ENCODE assay signal across 14 cellular contexts in genomic region chr22:44147821-44148574, GRCh38. TPM values are rescaled to one million over a fixed set of nuclear protein-coding genes. Genes with fewer than 3 reads are reported as not detected.
DNase-seq lines count a peak whose midpoint lies in the region; ATAC-seq, FAIRE-seq and TF ChIP-seq lines count a peak whose summit lies in the region.
"Had no signal": no experiment of that assay in that cellular context is flagged by ENCODE, and none has a peak within 500 bp of the region (broad histone marks: within the 10 kb centered on the region; RNA-seq: fewer than 3 reads in every experiment).

No MANE protein-coding gene starts in this region.

- peaks cover 35% of the 10 kb centered on the region for H3K4me1 ChIP-seq in GM23338 (ENCODE audit: insufficient read depth)
- no peaks in the 10 kb centered on the region for H3K4me1 ChIP-seq in GM12878 (ENCODE audit: control insufficient read depth, insufficient read depth, low read length)
- peaks cover 3 to 48% (median 17%) of the 10 kb centered on the region in 4 donors for H3K4me1 ChIP-seq in stomach
- no peaks in the 10 kb centered on the region for H3K4me1 ChIP-seq in kidney (ENCODE audit: control insufficient read depth in 1 of 2, insufficient read depth in 1 of 2, low read depth in 1 of 2, low read length in 2 of 2)
- H3K4me1 ChIP-seq: suprapubic skin had no signal

- TF ChIP-seq CTCF in GM23338 (conservative IDR thresholded peaks at IDR 0.05; ENCODE audit: low read depth in 2 of 2) (peak in 1 of 2 experiments; percentile 18; a peak in 1 of 4 replicates), GM12878 (IDR thresholded peaks at IDR 0.05 in 2 of 3, conservative IDR thresholded peaks at IDR 0.05 in 1 of 3; ENCODE audit: control insufficient read depth in 2 of 3, extremely low read depth in 1 of 3, insufficient read depth in 1 of 3, low read depth in 3 of 3, low read length in 3 of 3) (no peak), stomach (IDR thresholded peaks at IDR 0.05) (no peak), kidney (IDR thresholded peaks at IDR 0.05; ENCODE audit: borderline replicate concordance, extremely low read depth, insufficient read depth) (no peak)

- no peaks in the 10 kb centered on the region for H3K9me3 Mint-ChIP-seq in GM23338
- no peaks in the 10 kb centered on the region for H3K9me3 Mint-ChIP-seq in activated T-cell treated with anti-CD3 and anti-CD28 coated beads, Interleukin-2, amount 50 U/mL, for 72 hours
- H3K9me3 Mint-ChIP-seq: central memory CD8-positive, alpha-beta T cell had no signal

- H2AFZ ChIP-seq in GM23338 = no peak overlapping the region
- H2AFZ ChIP-seq in GM12878 (ENCODE audit: control insufficient read depth, low read depth, low read length) = no peak overlapping the region

- WGBS in GM12878 (ENCODE audit: insufficient coverage, insufficient replicate concordance, low lambda C conversion rate, missing lambda C conversion rate) = 94% methylated on average over 27 of the region's 27 CpGs
- WGBS in stomach, 5 donors = 57 to 65% (median 61%) methylated on average over 27 of the region's 27 CpGs

- TF ChIP-seq POLR2A in GM12878 (IDR thresholded peaks at IDR 0.05; ENCODE audit: low read depth, low read length) = 0 out of 2 replicates have a peak, but pooled peaks have one; percentile 23
- TF ChIP-seq POLR2A in stomach (IDR thresholded peaks at IDR 0.05) = no peak
- TF ChIP-seq POLR2A in GM12892 (IDR thresholded peaks at IDR 0.05; ENCODE audit: low read depth, low read length) = no peak

- peak overlapping the region; percentile 98 for H3K27ac Mint-ChIP-seq in GM23338
- no peak overlapping the region for H3K27ac Mint-ChIP-seq in activated T-cell treated with anti-CD3 and anti-CD28 coated beads, Interleukin-2, amount 50 U/mL, for 72 hours

- peak; percentile 97 for DNase-seq in GM23338 (ENCODE audit: low spot score)
- DNase-seq in GM12878 (ENCODE audit: low read depth, low spot score) = no peak
- peak; percentile 76 for DNase-seq in islet precursor cell
- DNase-seq in stomach = no peak
- DNase-seq in stimulated activated CD4-positive, alpha-beta T cell treated with anti-CD3 and anti-CD28 coated beads, Interleukin-1b, Interleukin-23, amount 100 ng/mL, for 48 hours = no peak
- DNase-seq in activated T-cell treated with anti-CD3 and anti-CD28 coated beads, Interleukin-2, amount 50 U/mL, for 72 hours = no peak
- no peak for DNase-seq in kidney
- no peak for DNase-seq in GM12892 (ENCODE audit: insufficient read length)
- DNase-seq: activated CD4-positive, alpha-beta T cell treated with anti-CD3 and anti-CD28 coated beads, Interleukin-2, amount 50 U/mL, for 4 hours; MG63; PC-3 had no signal

- H3K9me2 ChIP-seq in GM23338 (ENCODE audit: insufficient read depth) = no peaks in the 10 kb centered on the region

- H3K4me3 ChIP-seq in GM23338 = peak overlapping the region; percentile 26; the same call in 1 of the 2 replicates
- H3K4me3 ChIP-seq in GM12878 = no peak overlapping the region
- H3K4me3 ChIP-seq in stomach = no peak overlapping the region
- H3K4me3 ChIP-seq in kidney (ENCODE audit: low read length in 2 of 2) = no peak overlapping the region
- H3K4me3 ChIP-seq: MG63, suprapubic skin had no signal

- peaks cover 11% of the 10 kb centered on the region; the same call in 2 of the 3 replicates for H3K36me3 Mint-ChIP-seq in GM23338 (ENCODE audit: low read depth)
- H3K36me3 Mint-ChIP-seq in activated T-cell treated with anti-CD3 and anti-CD28 coated beads, Interleukin-2, amount 50 U/mL, for 72 hours (ENCODE audit: insufficient read depth in 2 of 2) = peaks cover 0 to 2% of the 10 kb centered on the region in 2 donors

- H4K20me1 ChIP-seq in GM23338 (replicated peaks; ENCODE audit: insufficient read depth) (no peaks in the 10 kb centered on the region), GM12878 (ENCODE audit: control insufficient read depth, insufficient read depth) (no peaks in the 10 kb centered on the region)

- H3F3A ChIP-seq in GM23338 (replicated peaks; ENCODE audit: low read depth) = peaks cover 29% of the 10 kb centered on the region

- H3K9me3 ChIP-seq in GM12878 (replicated peaks; ENCODE audit: control insufficient read depth, insufficient read depth, low read length) (no peaks in the 10 kb centered on the region), stomach (no peaks in the 10 kb centered on the region), kidney (ENCODE audit: control insufficient read depth in 1 of 2, low read length in 2 of 2) (no peaks in the 10 kb centered on the region)
- H3K9me3 ChIP-seq: MG63, suprapubic skin had no signal

- intact Hi-C loops in GM12878 (cut with micrococcal nuclease; ENCODE audit: unreplicated experiment) (no loop called here), stomach (cut with DNase I; ENCODE audit: low total_unique reads) (no loop called here), kidney (cut with DNase I) (no loop called here)

- peak overlapping the region; percentile 59 for H3K4me3 Mint-ChIP-seq in GM23338
- no peak overlapping the region for H3K4me3 Mint-ChIP-seq in activated T-cell treated with anti-CD3 and anti-CD28 coated beads, Interleukin-2, amount 50 U/mL, for 72 hours
- H3K4me3 Mint-ChIP-seq: central memory CD8-positive, alpha-beta T cell had no signal

- TF ChIP-seq EP300 in GM12878 (IDR thresholded peaks at IDR 0.05; ENCODE audit: borderline replicate concordance in 1 of 2, control insufficient read depth in 1 of 2, low read depth in 2 of 2, low read length in 2 of 2) (no peak), stomach (IDR thresholded peaks at IDR 0.05) (no peak)

- SMC1A ChIA-PET in GM12878 (lab: Charles Lee; ENCODE audit: uncharacterized antibody, unreplicated experiment) = no interaction called here

- H3K27me3 ChIP-seq in GM23338 (ENCODE audit: insufficient read depth) = no peaks in the 10 kb centered on the region
- no peaks in the 10 kb centered on the region for H3K27me3 ChIP-seq in GM12878 (replicated peaks in 1 of 2; ENCODE audit: control insufficient read depth in 2 of 2, insufficient read depth in 2 of 2, low read length in 1 of 2)
- H3K27me3 ChIP-seq in stomach = no peaks in the 10 kb centered on the region
- H3K27me3 ChIP-seq: MG63 had no signal

- RAD21 ChIA-PET in GM12878 (lab: Charles Lee; ENCODE audit: unreplicated experiment) = no interaction called here

- POLR2A ChIA-PET in GM12878 (lab: Charles Lee) = no interaction called here

- H3K27me3 Mint-ChIP-seq in GM23338 (ENCODE audit: insufficient read depth, low read depth, poor library complexity) = peaks cover 19% of the 10 kb centered on the region
- H3K27me3 Mint-ChIP-seq in activated T-cell treated with anti-CD3 and anti-CD28 coated beads, Interleukin-2, amount 50 U/mL, for 72 hours (ENCODE audit: low read depth) = peaks cover 5% of the 10 kb centered on the region
- H3K27me3 Mint-ChIP-seq: central memory CD8-positive, alpha-beta T cell had no signal

- peaks cover 61% of the 10 kb centered on the region for H3K4me1 Mint-ChIP-seq in GM23338
- no peaks in the 10 kb centered on the region for H3K4me1 Mint-ChIP-seq in activated T-cell treated with anti-CD3 and anti-CD28 coated beads, Interleukin-2, amount 50 U/mL, for 72 hours (ENCODE audit: low read depth)
- H3K4me1 Mint-ChIP-seq: central memory CD8-positive, alpha-beta T cell had no signal

- BruUV-seq in GM12878 (replicated peaks; lab: Mats Ljungman, UMichigan) = no TSS peak

- H3K36me3 ChIP-seq in GM23338 (ENCODE audit: insufficient read depth) = no peaks in the 10 kb centered on the region
- peaks cover 1 to 9% of the 10 kb centered on the region in 2 experiments; a peak in 3 of 4 replicates for H3K36me3 ChIP-seq in GM12878 (ENCODE audit: control insufficient read depth in 2 of 2, insufficient read depth in 2 of 2, low read length in 1 of 2)
- H3K36me3 ChIP-seq in stomach = peaks cover 0 to 35% (median 17%) of the 10 kb centered on the region in 4 donors
- no peaks in the 10 kb centered on the region for H3K36me3 ChIP-seq in kidney (ENCODE audit: control insufficient read depth in 1 of 2, insufficient read depth in 2 of 2, low read length in 2 of 2)

- no peak for FAIRE-seq in GM12878 (lab: Jason Lieb, UNC)
- FAIRE-seq in kidney (lab: Jason Lieb, UNC) = no peak
- FAIRE-seq in GM12892 (lab: Jason Lieb, UNC) = no peak

- H3K79me2 ChIP-seq in GM23338 (replicated peaks; ENCODE audit: insufficient read depth) (no peaks in the 10 kb centered on the region), GM12878 (ENCODE audit: control insufficient read depth, insufficient read depth, low read length) (no peaks in the 10 kb centered on the region)

- in situ Hi-C loops in GM12878 (cut with MboI) = no loop called here

- peak overlapping the region; percentile 99 for H3K27ac ChIP-seq in GM23338 (ENCODE audit: low read depth)
- H3K27ac ChIP-seq in GM12878 (ENCODE audit: control insufficient read depth, insufficient read depth) = no peak overlapping the region
- H3K27ac ChIP-seq in stomach = peak overlapping the region in 3 of 5 donors; percentile 15 to 79 (median 39)
- no peak overlapping the region for H3K27ac ChIP-seq in kidney (ENCODE audit: low read depth in 2 of 2, low read length in 2 of 2)
- H3K27ac ChIP-seq: suprapubic skin had no signal

- H3K9ac ChIP-seq in GM12878 (ENCODE audit: control insufficient read depth, insufficient read depth, low read length) (no peak overlapping the region), kidney (ENCODE audit: low read length in 2 of 2) (no peak overlapping the region)

- no peak for TF ChIP-seq RAD21 in GM12878 (IDR thresholded peaks at IDR 0.05; ENCODE audit: insufficient read depth, low read depth, low read length)

- peak overlapping the region; percentile 56 for H3K4me2 ChIP-seq in GM23338
- no peak overlapping the region for H3K4me2 ChIP-seq in GM12878 (ENCODE audit: control insufficient read depth, insufficient read depth)

- peak; percentile 74 for ATAC-seq in GM23338
- no peak for ATAC-seq in GM12878
- no peak for ATAC-seq in activated T-cell treated with anti-CD3 and anti-CD28 coated beads, Interleukin-2, amount 50 U/mL, for 72 hours (replicated peaks in 1 of 2)
- ATAC-seq: PC-3 had no signal

- CTCF ChIA-PET in GM12878 (lab: Yijun Ruan, JAX) = no interaction called here

RNA-seq across cellular contexts. Expression of gene PARVG, which starts 32.7 kb away (rescaled TPM):
- total RNA-seq in GM23338 (2014; rRNA removed; shearing (Covaris generic)) = 0.14 TPM in 1 of 2 replicates, not detected in the other
- polyA plus RNA-seq in GM23338 (2016; fragmentation: Nextera tagmentation; extraction: Ambion mirVana) (0.31 TPM in 1 of 2 replicates, not detected in the other), GM12878 (2011; rRNA removed) (19.4 and 30.9 TPM in 2 replicates), GM12878 (2014; fragmentation: Illumina TruSeq; extraction: Trizol) (28.1 and 72.5 TPM in 2 replicates), GM12878 (2014; fragmentation: Nextera tagmentation; extraction: Ambion mirVana) (10 to 100 TPM in 1 of 2 experiments, 1 to 10 TPM in 1; 6.3 to 11.7 TPM), GM12878 (2014; rRNA removed) (123 and 135 TPM in 2 replicates), GM12878 (2016; fragmentation: Nextera tagmentation; extraction: Ambion mirVana) (10 to 100 TPM; 72.0 to 81.2 TPM), stomach (1 to 10 TPM; 5.7 to 7.3 (median 5.9) TPM), kidney (ENCODE audit: insufficient read depth, low read depth, low replicate concordance) (2.5 TPM)
- 203 and 223 TPM in 2 replicates for total RNA-seq in GM12878 (2013; cell fraction: nucleolus; rRNA removed)
- total RNA-seq in GM12878 (2014; rRNA removed) (71.9 and 78.3 TPM in 2 replicates), GM12878 (2014; rRNA removed; fragmentation: Illumina TruSeq; extraction: Trizol) (42.7 and 43.6 TPM in 2 replicates), GM12878 (2021) (91.3 and 95.7 TPM in 2 replicates), stomach (10 to 100 TPM; 12.3 to 78.2 (median 51.9) TPM), kidney (20.9 TPM)
- 40.8 TPM for polyA plus RNA-seq in GM12878 (2011; ENCODE audit: low read depth)
- 31.6 and 40.7 TPM in 2 replicates for polyA plus RNA-seq in GM12878 (2011; cell fraction: cytosol; rRNA removed)
- 149 and 198 TPM in 2 replicates for polyA plus RNA-seq in GM12878 (2011; cell fraction: nucleus; rRNA removed)
- 62.9 and 70.4 TPM in 2 replicates for polyA plus RNA-seq in GM12878 (2012)
- 31.7 and 36.9 TPM in 2 replicates for polyA minus RNA-seq in GM12878 (2011; rRNA and poly(A)+ RNA removed)
- polyA minus RNA-seq in GM12878 (2011; cell fraction: cytosol; rRNA and poly(A)+ RNA removed) = 3.2 and 4.6 TPM in 2 replicates
- 38.0 and 51.1 TPM in 2 replicates for polyA minus RNA-seq in GM12878 (2011; cell fraction: nucleus; rRNA and poly(A)+ RNA removed)
- 10 to 100 TPM; 74.9 to 81.5 TPM for total RNA-seq in activated T-cell treated with anti-CD3 and anti-CD28 coated beads, Interleukin-2, amount 50 U/mL, for 72 hours
- polyA plus RNA-seq in GM12892 (2012; ENCODE audit: missing spikeins) = 44.4 TPM
- total RNA-seq: PC-3, pulmonary artery endothelial cell had no signal

Comparison
In these comparisons a context has a peak if more than half of its experiments do, and no peak if none do; other contexts are left out.
1. DNase-seq: peak in GM23338 (single experiment) and islet precursor cell (single experiment); none in GM12878 (single experiment), stomach (single experiment), stimulated activated CD4-positive, alpha-beta T cell treated with anti-CD3 and anti-CD28 coated beads, Interleukin-1b, Interleukin-23, amount 100 ng/mL, for 48 hours (single experiment), activated T-cell treated with anti-CD3 and anti-CD28 coated beads, Interleukin-2, amount 50 U/mL, for 72 hours (0 of 2), kidney (single experiment) and GM12892 (single experiment).
2. H3K27ac ChIP-seq: peak in GM23338 (single experiment) and stomach (3 of 5); none in GM12878 (single experiment) and kidney (0 of 2).
3. RNA of gene PARVG, which starts 32.7 kb away (total RNA-seq): 74.9 to 81.5 TPM in activated T-cell treated with anti-CD3 and anti-CD28 coated beads, Interleukin-2, amount 50 U/mL, for 72 hours, 42.7 to 223 TPM in GM12878, 12.3 to 78.2 TPM in stomach and 20.9 TPM in kidney (single experiment); 0.14 TPM in GM23338; every median in the first group is over 10 times any median in the second.